In genomic region chr22:37750596-37751162, GRCh38 we compare ENCODE assay signal across 3 cellular contexts.
TF ChIP-seq lines count a peak whose summit lies in the region.

No MANE protein-coding gene starts in this region.

TF ChIP-seq in liver, 16 proteins besides CTCF, POLR2A, EP300 and RAD21:
- TF ChIP-seq FOXA2 (IDR thresholded peaks at IDR 0.05) (no peak), SP1 (IDR thresholded peaks at IDR 0.05) (no peak), MAX (IDR thresholded peaks at IDR 0.05) (no peak), JUND (IDR thresholded peaks at IDR 0.05) (no peak), GABPA (IDR thresholded peaks at IDR 0.05 in 1 of 2, conservative IDR thresholded peaks at IDR 0.05 in 1 of 2) (no peak), NR2F2 (IDR thresholded peaks at IDR 0.05) (no peak), ZBTB33 (IDR thresholded peaks at IDR 0.05) (no peak), FOXA1 (IDR thresholded peaks at IDR 0.05) (no peak), HNF4G (IDR thresholded peaks at IDR 0.05) (no peak), HNF4A (conservative IDR thresholded peaks at IDR 0.05) (no peak), EGR1 (IDR thresholded peaks at IDR 0.05; ENCODE audit: low read depth in 2 of 2) (no peak), REST (IDR thresholded peaks at IDR 0.05) (no peak)

TF ChIP-seq in HepG2, 621 proteins besides CTCF, POLR2A, EP300 and RAD21:
- TF ChIP-seq ZNF788 (CRISPR knock-in tag; IDR thresholded peaks at IDR 0.05; ENCODE audit: borderline replicate concordance) (no peak), NRL (CRISPR knock-in tag; IDR thresholded peaks at IDR 0.05; ENCODE audit: borderline replicate concordance) (no peak), PAXIP1 (CRISPR knock-in tag; conservative IDR thresholded peaks at IDR 0.05) (no peak), RFXANK (CRISPR knock-in tag; IDR thresholded peaks at IDR 0.05) (no peak), ZNF546 (CRISPR knock-in tag; conservative IDR thresholded peaks at IDR 0.05) (no peak), ZNF891 (CRISPR knock-in tag; IDR thresholded peaks at IDR 0.05) (no peak), ZNF431 (CRISPR knock-in tag; IDR thresholded peaks at IDR 0.05; ENCODE audit: borderline replicate concordance, low read depth) (no peak), SMARCE1 (IDR thresholded peaks at IDR 0.05; ENCODE audit: borderline replicate concordance) (no peak), ZNF282 (IDR thresholded peaks at IDR 0.05; ENCODE audit: partially characterized antibody) (no peak), NONO (IDR thresholded peaks at IDR 0.05) (no peak), NONO (CRISPR knock-in tag; conservative IDR thresholded peaks at IDR 0.05) (no peak), ZNF225 (CRISPR knock-in tag; IDR thresholded peaks at IDR 0.05) (no peak), ELF3 (CRISPR knock-in tag; IDR thresholded peaks at IDR 0.05) (no peak), DPF2 (CRISPR knock-in tag; IDR thresholded peaks at IDR 0.05; ENCODE audit: borderline replicate concordance, low read depth) (no peak)

TF ChIP-seq in endothelial cell of umbilical vein, 7 proteins besides CTCF, POLR2A, EP300 and RAD21:
- TF ChIP-seq JUN (IDR thresholded peaks at IDR 0.05; ENCODE audit: borderline replicate concordance, insufficient read depth, insufficient read length, low read depth) (no peak), EZH2 (IDR thresholded peaks at IDR 0.05; ENCODE audit: borderline replicate concordance, low read depth, low read length, severe bottlenecking) (no peak), POLR2AphosphoS5 (IDR thresholded peaks at IDR 0.05; ENCODE audit: insufficient read depth, low read depth, low read length) (peak; percentile 13), MYC (IDR thresholded peaks at IDR 0.05; ENCODE audit: low read depth, low read length) (no peak), FOS (IDR thresholded peaks at IDR 0.05; ENCODE audit: borderline replicate concordance, insufficient read depth, low read length) (no peak), MAX (IDR thresholded peaks at IDR 0.05; ENCODE audit: insufficient read depth, insufficient read length) (no peak), GATA2 (IDR thresholded peaks at IDR 0.05; ENCODE audit: insufficient read depth, insufficient read length, low read depth, low read length) (no peak)
